In the genomic region with DNA sequence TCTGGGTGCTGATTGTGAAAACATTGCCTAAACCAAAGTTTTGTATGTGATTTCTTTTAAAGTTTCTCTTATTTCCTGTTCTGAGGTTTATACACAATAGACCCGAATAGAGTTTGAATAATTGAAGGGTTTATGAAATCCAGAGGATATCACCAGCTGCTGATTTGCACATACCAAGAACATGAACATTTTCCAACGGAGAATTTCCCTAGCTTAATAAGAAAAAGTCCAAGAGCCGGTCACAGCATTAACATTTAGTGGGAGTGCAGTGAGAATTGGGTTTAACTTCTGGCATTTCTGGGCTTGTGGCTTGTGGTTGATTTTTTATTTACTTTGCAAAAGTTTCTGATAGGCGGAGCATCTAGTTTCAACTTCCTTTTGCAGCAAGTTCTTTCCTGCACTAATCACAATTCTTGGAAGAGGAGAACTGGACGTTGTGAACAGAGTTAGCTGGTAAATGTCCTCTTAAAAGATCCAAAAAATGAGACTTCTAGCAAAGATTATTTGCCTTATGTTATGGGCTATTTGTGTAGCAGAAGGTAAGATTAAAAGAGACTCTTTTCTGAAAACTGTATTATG, we compare ENCODE assay signal across 8 cellular contexts. TPM values are rescaled to one million over a fixed set of nuclear protein-coding genes. Genes with fewer than 3 reads are reported as not detected.
DNase-seq lines count a peak whose midpoint lies in the region; ATAC-seq and TF ChIP-seq lines count a peak whose summit lies in the region.

A gene (plus strand): TSS at position 407 of the 579 bp plus-strand sequence. CDS start 75 bp downstream, at position 482.

- no peaks in the 10 kb centered on the region for H3K4me1 ChIP-seq in prostate gland (replicated peaks)

- TF ChIP-seq CTCF in prostate gland (IDR thresholded peaks at IDR 0.05): no peak

- WGBS in prostate gland: 5% methylated on average over 5 of the region's 5 CpGs

- no peaks in the 10 kb centered on the region for H3K36me3 ChIP-seq in SK-N-MC (ENCODE audit: insufficient read depth, low read length)
- H3K36me3 ChIP-seq in prostate gland: no peaks in the 10 kb centered on the region

- peak within 1 kb of the TSS; percentile 72 for H3K27ac ChIP-seq in SK-N-MC
- H3K27ac ChIP-seq in prostate gland: no peak within 1 kb of the TSS

- H3K4me3 ChIP-seq in SK-N-MC: peak within 1 kb of the TSS; percentile 77
- H3K4me3 ChIP-seq in prostate gland: no peak within 1 kb of the TSS

- TF ChIP-seq POLR2A in prostate gland (IDR thresholded peaks at IDR 0.05): peak; percentile 72

- intact Hi-C loops in prostate gland (cut with DNase I): no loop called here

- no peaks in the 10 kb centered on the region for H3K9me3 ChIP-seq in SK-N-MC (ENCODE audit: low read depth, low read length)
- no peaks in the 10 kb centered on the region for H3K9me3 ChIP-seq in prostate gland

- no peaks in the 10 kb centered on the region for H3K27me3 ChIP-seq in prostate gland (replicated peaks; ENCODE audit: insufficient read depth)

- ATAC-seq in GM21619 (IDR thresholded peaks at IDR 0.05; ENCODE audit: unreplicated experiment) (no peak), HG03378 (IDR thresholded peaks at IDR 0.05; ENCODE audit: unreplicated experiment) (no peak)

- peak within 1 kb of the TSS; percentile 60 for H3K9ac ChIP-seq in SK-N-MC (ENCODE audit: insufficient read length)

- DNase-seq in EH (ENCODE audit: low read depth) (peak; percentile 89), SK-N-MC (ENCODE audit: low read depth, low spot score) (peak; percentile 86), fibroblast of gingiva (ENCODE audit: low read depth) (peak; percentile 89), prostate gland (ENCODE audit: low spot score) (no peak), NCI-H187 (lab: John Stamatoyannopoulos, UW) (no peak), NCI-H146 treated with DMSO at 0.1 percent for 48 hours (lab: John Stamatoyannopoulos, UW; ENCODE audit: unreplicated experiment) (no peak)

RNA-seq across cellular contexts. Expression of the gene that starts here (rescaled TPM):
- total RNA-seq in prostate gland: 10 to 100 TPM; 23.5 to 31.5 TPM

Comparison
In these comparisons a context has a peak if more than half of its experiments do, and no peak if none do; other contexts are left out.
1. DNase-seq: peak in EH (single experiment), SK-N-MC (single experiment) and fibroblast of gingiva (single experiment); none in prostate gland (single experiment), NCI-H187 (0 of 2) and NCI-H146 treated with DMSO at 0.1 percent for 48 hours (single experiment).